In the genomic region with DNA sequence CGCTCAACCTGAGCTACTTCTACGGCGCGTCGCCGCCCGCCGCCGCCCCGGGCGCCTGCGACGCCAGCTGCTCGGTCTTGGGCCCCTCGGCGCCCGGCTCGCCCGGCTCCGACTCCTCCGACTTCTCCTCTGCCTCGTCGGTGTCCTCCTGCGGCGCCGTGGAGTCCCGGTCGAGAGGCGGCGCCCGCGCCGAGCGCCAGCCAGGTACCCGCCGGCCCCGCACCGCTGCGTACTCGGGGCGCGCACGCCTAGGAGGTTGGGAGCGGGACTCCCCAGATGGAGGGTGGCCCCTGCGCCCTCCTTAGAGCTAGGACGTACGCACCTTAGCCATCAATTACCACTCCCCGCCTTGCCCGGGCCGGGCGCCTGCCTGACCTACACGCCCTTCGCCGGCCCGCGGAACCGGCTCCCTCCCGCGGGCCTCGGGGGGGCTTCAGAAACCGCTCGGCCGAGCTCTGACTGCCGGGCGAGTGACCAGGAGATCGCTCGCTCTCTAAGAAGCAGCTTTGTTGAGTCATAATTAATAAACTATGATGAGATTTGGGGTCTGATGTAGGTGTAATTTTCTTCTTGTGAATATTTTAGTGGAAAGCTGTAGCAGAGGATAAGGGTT, we compare ENCODE assay signal across 8 cellular contexts. TPM values are rescaled to one million over a fixed set of nuclear protein-coding genes. Genes with fewer than 3 reads are reported as not detected.
DNase-seq lines count a peak whose midpoint lies in the region; ATAC-seq and TF ChIP-seq lines count a peak whose summit lies in the region.

No MANE protein-coding gene starts in this region.

- peaks cover 48% of the 10 kb centered on the region for H3K4me1 Mint-ChIP-seq in activated T-cell treated with anti-CD3 and anti-CD28 coated beads, Interleukin-2, amount 50 U/mL, for 72 hours (ENCODE audit: low read depth)
- peaks cover 34% of the 10 kb centered on the region for H3K4me1 Mint-ChIP-seq in osteocyte (ENCODE audit: unreplicated experiment)

- H3K27me3 Mint-ChIP-seq in activated T-cell treated with anti-CD3 and anti-CD28 coated beads, Interleukin-2, amount 50 U/mL, for 72 hours (ENCODE audit: low read depth), result no peaks in the 10 kb centered on the region
- H3K27me3 Mint-ChIP-seq in osteocyte (ENCODE audit: unreplicated experiment), result no peaks in the 10 kb centered on the region

- ATAC-seq in HG02623 (IDR thresholded peaks at IDR 0.05; ENCODE audit: unreplicated experiment) (peak; percentile 20), upper lobe of left lung (ENCODE audit: low FRiP score in 2 of 2) (peak; percentile 1 to 57)
- peak; percentile 33 to 38 for ATAC-seq in activated T-cell treated with anti-CD3 and anti-CD28 coated beads, Interleukin-2, amount 50 U/mL, for 72 hours (replicated peaks in 1 of 2)

- H3K4me3 Mint-ChIP-seq in activated T-cell treated with anti-CD3 and anti-CD28 coated beads, Interleukin-2, amount 50 U/mL, for 72 hours, result peak overlapping the region; percentile 92 to 98
- peak overlapping the region; percentile 95 for H3K4me3 Mint-ChIP-seq in osteocyte (ENCODE audit: unreplicated experiment)

- peaks cover 33 to 52% (median 37%) of the 10 kb centered on the region in 4 donors for H3K4me1 ChIP-seq in upper lobe of left lung

- peaks cover 19 to 30% (median 25%) of the 10 kb centered on the region in 4 donors for H3K36me3 ChIP-seq in upper lobe of left lung

- DNase-seq in NCI-H2029 (lab: John Stamatoyannopoulos, UW), result peak; percentile 14
- no peak for DNase-seq in NCI-H2029 treated with DMSO at 0.1 percent for 48 hours (lab: John Stamatoyannopoulos, UW)
- DNase-seq in NCI-H748 treated with DMSO at 0.1 percent for 48 hours (lab: John Stamatoyannopoulos, UW), result peak; percentile 2
- DNase-seq in activated T-cell treated with anti-CD3 and anti-CD28 coated beads, Interleukin-2, amount 50 U/mL, for 72 hours, result peak; percentile 67 to 72
- DNase-seq in fibroblast of the aortic adventitia (ENCODE audit: low read depth), result no peak
- peak; percentile 87 for DNase-seq in osteocyte (ENCODE audit: extremely low spot score, unreplicated experiment)
- no peak for DNase-seq in upper lobe of left lung

- peaks cover 40 to 48% of the 10 kb centered on the region in 2 donors for H3K36me3 Mint-ChIP-seq in activated T-cell treated with anti-CD3 and anti-CD28 coated beads, Interleukin-2, amount 50 U/mL, for 72 hours (ENCODE audit: insufficient read depth in 2 of 2)
- H3K36me3 Mint-ChIP-seq in osteocyte (ENCODE audit: unreplicated experiment), result peaks cover 29% of the 10 kb centered on the region

- peak overlapping the region; percentile 98 to 100 (median 99) for H3K27ac ChIP-seq in upper lobe of left lung

- TF ChIP-seq POLR2A in upper lobe of left lung (IDR thresholded peaks at IDR 0.05), result peak in 1 of 4 donors; percentile 28

- H3K9me3 ChIP-seq in upper lobe of left lung, result no peaks in the 10 kb centered on the region

- peak overlapping the region; percentile 100 for H3K27ac Mint-ChIP-seq in activated T-cell treated with anti-CD3 and anti-CD28 coated beads, Interleukin-2, amount 50 U/mL, for 72 hours
- H3K27ac Mint-ChIP-seq in osteocyte (ENCODE audit: unreplicated experiment), result peak overlapping the region; percentile 94

- TF ChIP-seq CTCF in fibroblast of the aortic adventitia (IDR thresholded peaks at IDR 0.05; ENCODE audit: insufficient read depth, low read length) (no peak), osteocyte (IDR thresholded peaks at IDR 0.05) (peak; percentile 35), upper lobe of left lung (IDR thresholded peaks at IDR 0.05) (peak in 2 of 6 experiments; percentile 16 to 20)

- H3K27me3 ChIP-seq in upper lobe of left lung, result no peaks in the 10 kb centered on the region

- H3K4me3 ChIP-seq in fibroblast of the aortic adventitia (ENCODE audit: low read depth, low read length) (peak overlapping the region; percentile 82), upper lobe of left lung (peak overlapping the region; percentile 65 to 93 (median 82))

- WGBS in upper lobe of left lung, 2 donors, result 0% methylated on average over 11 to 37 of the region's 67 CpGs

- TF ChIP-seq EP300 in upper lobe of left lung (IDR thresholded peaks at IDR 0.05), result no peak

- H3K9me3 Mint-ChIP-seq in activated T-cell treated with anti-CD3 and anti-CD28 coated beads, Interleukin-2, amount 50 U/mL, for 72 hours, result no peaks in the 10 kb centered on the region
- no peaks in the 10 kb centered on the region for H3K9me3 Mint-ChIP-seq in osteocyte (ENCODE audit: unreplicated experiment)

RNA-seq across cellular contexts. Expression of a gene that starts 0.5 kb away (rescaled TPM):
- 100 to 1,000 TPM; 116 to 208 TPM for total RNA-seq in activated T-cell treated with anti-CD3 and anti-CD28 coated beads, Interleukin-2, amount 50 U/mL, for 72 hours
- total RNA-seq in fibroblast of the aortic adventitia (ENCODE audit: low replicate concordance) (17.5 and 38.3 TPM in 2 replicates), osteocyte (18.2 and 30.1 TPM in 2 replicates), upper lobe of left lung (100 to 1,000 TPM in 3 of 6 donors, 10 to 100 TPM in 3; 76.1 to 270 (median 106) TPM)

Comparison
In these comparisons a context has a peak if more than half of its experiments do, and no peak if none do; other contexts are left out.
1. DNase-seq: peak in NCI-H2029 (single experiment), NCI-H748 treated with DMSO at 0.1 percent for 48 hours (single experiment), activated T-cell treated with anti-CD3 and anti-CD28 coated beads, Interleukin-2, amount 50 U/mL, for 72 hours (2 of 2) and osteocyte (single experiment); none in NCI-H2029 treated with DMSO at 0.1 percent for 48 hours (single experiment), fibroblast of the aortic adventitia (single experiment) and upper lobe of left lung (0 of 2).
2. Peak in every context shown above with its lines, with median percentiles within 50 percentile points of each other: ATAC-seq.